Comparison of ENCODE assay signal across 12 cellular contexts in genomic region chr16:30760160-30760559, GRCh38. TPM values are rescaled to one million over a fixed set of nuclear protein-coding genes. Genes with fewer than 3 reads are reported as not detected.
DNase-seq lines count a peak whose midpoint lies in the region; ATAC-seq and TF ChIP-seq lines count a peak whose summit lies in the region.
"Had no signal": no experiment of that assay in that cellular context is flagged by ENCODE, and none has a peak within 500 bp of the region (broad histone marks: within the 10 kb centered on the region; RNA-seq: fewer than 3 reads in every experiment).

No MANE protein-coding gene starts in this region.

- H2AFZ ChIP-seq in DND-41 (ENCODE audit: low read depth, low read length), result no peak overlapping the region

- H4K20me1 ChIP-seq in BLaER1 (peaks cover 28% of the 10 kb centered on the region), DND-41 (ENCODE audit: insufficient read depth, low read length) (peaks cover 13% of the 10 kb centered on the region; the same call in 1 of the 2 replicates)

- H3K4me3 Mint-ChIP-seq in WTC11, result peak overlapping the region; percentile 94
- peak overlapping the region in 7 of 10 donors; percentile 15 to 99 (median 96) for H3K4me3 Mint-ChIP-seq in naive thymus-derived CD8-positive, alpha-beta T cell

- H3K4me1 Mint-ChIP-seq in WTC11, result peaks cover 21% of the 10 kb centered on the region
- peaks cover 12 to 43% (median 31%) of the 10 kb centered on the region in 4 donors for H3K4me1 Mint-ChIP-seq in naive thymus-derived CD8-positive, alpha-beta T cell

- H3K27me3 ChIP-seq in BLaER1, result no peaks in the 10 kb centered on the region
- H3K27me3 ChIP-seq in DND-41 (ENCODE audit: insufficient read depth, low read length, poor library complexity), result no peaks in the 10 kb centered on the region

- ATAC-seq in DND-41 (ENCODE audit: insufficient read depth, low read depth), result no peak
- no peak for ATAC-seq in WTC11
- ATAC-seq in naive thymus-derived CD8-positive, alpha-beta T cell, result no peak
- no peak for ATAC-seq in HG02840 (IDR thresholded peaks at IDR 0.05; ENCODE audit: low FRiP score, unreplicated experiment)
- ATAC-seq in stimulated activated naive CD8-positive, alpha-beta T cell treated with anti-CD3 and anti-CD28 coated beads, Interleukin-15, Interleukin-2, amounts not matched to agents 100 U/mL and 50 U/mL, for 24 hours, result no peak
- ATAC-seq: HepG2 had no signal

- POLR2A ChIA-PET in WTC11 (lab: Charles Lee), result interaction anchor here (2.2 kb wide), 1 partner anchor 12 kb away, joined by 5 read pairs; the partner anchor contains the start of gene PHKG2
- POLR2A ChIA-PET in naive thymus-derived CD8-positive, alpha-beta T cell (lab: Charles Lee), result interaction anchor here (0.8 to 1.6 kb wide), 3 partner anchors 12 to 64 kb away, joined by 3 to 8 read pairs (median 3); partner anchors contain the start of gene PHKG2

- DNase-seq in DND-41 (no peak), WTC11 (ENCODE audit: low spot score) (no peak), NCI-H2107 (lab: John Stamatoyannopoulos, UW) (no peak), HT-29 (ENCODE audit: low spot score) (no peak)
- DNase-seq in naive thymus-derived CD8-positive, alpha-beta T cell, result no peak
- no peak for DNase-seq in stimulated activated naive CD8-positive, alpha-beta T cell treated with anti-CD3 and anti-CD28 coated beads, Interleukin-15, Interleukin-2, amounts not matched to agents 100 U/mL and 50 U/mL, for 24 hours
- DNase-seq: NCI-H1436, SHP77, substantia nigra had no signal

- CTCF ChIA-PET in WTC11 (lab: Charles Lee), result interaction anchor here (1.4 to 1.5 kb wide), 2 partner anchors 12 to 66 kb away, joined by 3 to 4 read pairs; partner anchors contain the start of gene PHKG2

- H3K36me3 Mint-ChIP-seq in WTC11, result peaks cover 26% of the 10 kb centered on the region
- peaks cover 0 to 22% (median 3%) of the 10 kb centered on the region in 3 donors for H3K36me3 Mint-ChIP-seq in naive thymus-derived CD8-positive, alpha-beta T cell

- H3K9me3 ChIP-seq in BLaER1 (no peaks in the 10 kb centered on the region), DND-41 (ENCODE audit: insufficient read depth, low read length, severe bottlenecking) (no peaks in the 10 kb centered on the region)

- H3K4me1 ChIP-seq in BLaER1 (peaks cover 50% of the 10 kb centered on the region), DND-41 (ENCODE audit: insufficient read depth, low read length) (peaks cover 39% of the 10 kb centered on the region)

- peak overlapping the region; percentile 94; the same call in 1 of the 2 replicates for H3K4me2 ChIP-seq in BLaER1
- peak overlapping the region; percentile 96; the same call in 1 of the 2 replicates for H3K4me2 ChIP-seq in DND-41 (ENCODE audit: insufficient read depth, low read length)

- peaks cover 34% of the 10 kb centered on the region for H3K79me2 ChIP-seq in DND-41 (ENCODE audit: insufficient read depth, low read length)

- no peaks in the 10 kb centered on the region for H3K9me3 Mint-ChIP-seq in WTC11
- no peaks in the 10 kb centered on the region for H3K9me3 Mint-ChIP-seq in naive thymus-derived CD8-positive, alpha-beta T cell

- H3K36me3 ChIP-seq in BLaER1 (peaks cover 65% of the 10 kb centered on the region), DND-41 (ENCODE audit: insufficient read depth, low read length) (peaks cover 52% of the 10 kb centered on the region)

- H3K27ac ChIP-seq in BLaER1 (no peak overlapping the region), DND-41 (ENCODE audit: low read length) (no peak overlapping the region)

- no peak overlapping the region for H3K4me3 ChIP-seq in BLaER1
- peak overlapping the region in 1 of 2 experiments; percentile 91; a peak in 1 of 4 replicates for H3K4me3 ChIP-seq in DND-41 (ENCODE audit: low read depth in 1 of 2, low read length in 2 of 2)

- no peaks in the 10 kb centered on the region for H3K27me3 Mint-ChIP-seq in WTC11 (ENCODE audit: low read depth)
- H3K27me3 Mint-ChIP-seq in naive thymus-derived CD8-positive, alpha-beta T cell, result no peaks in the 10 kb centered on the region

- H3K9ac ChIP-seq in BLaER1 (no peak overlapping the region), DND-41 (ENCODE audit: low read depth, low read length) (no peak overlapping the region)

- TF ChIP-seq CTCF in DND-41 (IDR thresholded peaks at IDR 0.05; ENCODE audit: borderline replicate concordance, extremely low read depth, low read length, poor library complexity, severe bottlenecking) (no peak), WTC11 (IDR thresholded peaks at IDR 0.05) (no peak)

- peak overlapping the region; percentile 51; the same call in 1 of the 2 replicates for H3K27ac Mint-ChIP-seq in WTC11
- H3K27ac Mint-ChIP-seq in naive thymus-derived CD8-positive, alpha-beta T cell, result peak overlapping the region in 2 of 10 donors; percentile 8 to 88

TF ChIP-seq in WTC11, 78 proteins besides CTCF, POLR2A, EP300 and RAD21 (continues in another document):
- TF ChIP-seq PRDM15 (CRISPR knock-in tag; IDR thresholded peaks at IDR 0.05), result no peak
- no peak for TF ChIP-seq SMAD4 (CRISPR knock-in tag; IDR thresholded peaks at IDR 0.05)
- TF ChIP-seq FOXJ3 (CRISPR knock-in tag; IDR thresholded peaks at IDR 0.05; ENCODE audit: borderline replicate concordance), result no peak
- no peak for TF ChIP-seq CDX4 (CRISPR knock-in tag; IDR thresholded peaks at IDR 0.05; ENCODE audit: borderline replicate concordance)
- TF ChIP-seq IRF2 (CRISPR knock-in tag; IDR thresholded peaks at IDR 0.05; ENCODE audit: borderline replicate concordance, low read depth), result no peak
- TF ChIP-seq GABPB1 (CRISPR knock-in tag; IDR thresholded peaks at IDR 0.05), result no peak

RNA-seq across cellular contexts. Expression of gene CFAP119, which starts 1.7 kb away (rescaled TPM):
- total RNA-seq in WTC11 (2021), result 4.6 to 6.6 TPM (median 6.2 TPM) in 3 replicates
- 1 to 10 TPM; 2.0 to 4.1 TPM for total RNA-seq in naive thymus-derived CD8-positive, alpha-beta T cell
- under 1 TPM; 0.11 to 0.38 (median 0.31) TPM for polyA plus RNA-seq in naive thymus-derived CD8-positive, alpha-beta T cell
- 13.5 and 23.4 TPM in 2 replicates for total RNA-seq in HT-29 (2014; rRNA removed; shearing (Covaris generic))

RNA-seq across cellular contexts. Expression of gene RNF40, which starts 2.0 kb away (rescaled TPM):
- total RNA-seq in WTC11 (2021), result 63.7 to 77.1 TPM (median 66.9 TPM) in 3 replicates
- total RNA-seq in naive thymus-derived CD8-positive, alpha-beta T cell, result 100 to 1,000 TPM; 112 to 114 TPM
- polyA plus RNA-seq in naive thymus-derived CD8-positive, alpha-beta T cell, result 10 to 100 TPM; 24.4 to 52.4 (median 27.2) TPM
- 99.7 and 109 TPM in 2 replicates for total RNA-seq in HT-29 (2014; rRNA removed; shearing (Covaris generic))

RNA-seq across cellular contexts. Expression of gene PHKG2, which starts 11.9 kb away (rescaled TPM):
- total RNA-seq in WTC11 (2021), result 40.8 to 50.5 TPM (median 45.0 TPM) in 3 replicates
- total RNA-seq in naive thymus-derived CD8-positive, alpha-beta T cell, result 10 to 100 TPM; 50.2 to 53.7 TPM
- polyA plus RNA-seq in naive thymus-derived CD8-positive, alpha-beta T cell, result 10 to 100 TPM; 39.7 to 43.1 (median 40.6) TPM
- total RNA-seq in HT-29 (2014; rRNA removed; shearing (Covaris generic)), result 58.3 and 69.5 TPM in 2 replicates

RNA-seq across cellular contexts. Expression of gene ZNF629, which starts 26.8 kb away (rescaled TPM):
- 18.7 to 20.0 TPM (median 19.7 TPM) in 3 replicates for total RNA-seq in WTC11 (2021)
- total RNA-seq in naive thymus-derived CD8-positive, alpha-beta T cell, result 1 to 10 TPM; 9.3 to 10.0 TPM
- 1 to 10 TPM in 1 of 3 donors, under 1 TPM in 2; 0.17 to 2.5 (median 0.91) TPM for polyA plus RNA-seq in naive thymus-derived CD8-positive, alpha-beta T cell
- total RNA-seq in HT-29 (2014; rRNA removed; shearing (Covaris generic)), result 19.8 and 21.3 TPM in 2 replicates
